15 cellular contexts compared by ENCODE assay signal in the genomic region with DNA sequence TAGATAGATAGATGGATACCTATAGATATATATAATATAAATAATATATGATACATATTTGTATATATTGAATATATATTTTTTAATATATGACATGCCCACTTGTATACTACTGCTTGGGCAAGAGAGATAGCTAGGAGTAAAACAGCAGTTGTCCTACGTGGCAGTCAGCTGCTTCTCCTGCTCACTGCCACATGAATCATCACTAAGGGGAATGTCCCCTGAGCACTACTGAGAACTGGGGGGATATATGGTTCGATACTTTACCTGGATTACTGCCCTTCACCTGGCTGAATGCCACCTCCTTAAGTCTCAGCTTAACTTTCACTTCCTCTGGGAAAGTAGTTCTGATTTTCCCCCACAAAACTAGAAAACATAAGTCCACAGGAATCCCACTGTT. TPM values are rescaled to one million over a fixed set of nuclear protein-coding genes. Genes with fewer than 3 reads are reported as not detected.
DNase-seq lines count a peak whose midpoint lies in the region; ATAC-seq, FAIRE-seq and TF ChIP-seq lines count a peak whose summit lies in the region.
"Not testable (repeated sequence)": the region's sequence is repeated elsewhere in the genome, so short reads cannot be mapped to it uniquely, and the experiment has no call there.
"Had no signal": no experiment of that assay in that cellular context is flagged by ENCODE, and none has a peak within 500 bp of the region (broad histone marks: within the 10 kb centered on the region; RNA-seq: fewer than 3 reads in every experiment).

No MANE protein-coding gene starts in this region.

- H3K27ac Mint-ChIP-seq in activated CD8-positive, alpha-beta T cell treated with anti-CD3 and anti-CD28 coated beads for 36 hours; activated naive CD8-positive, alpha-beta T cell treated with anti-CD3 and anti-CD28 coated beads, Interleukin-2, amount 50 U/mL, for 24 hours; memory B cell; stimulated activated memory B cell treated with anti-CD40 and anti-IgM and Interleukin-4, amounts not matched to agents 10 μg/mL and 1 μg/mL and 100 μg/mL, for 72 hours: not testable (repeated sequence)

- not testable (repeated sequence) for TF ChIP-seq CTCF in activated CD8-positive, alpha-beta T cell treated with anti-CD3 and anti-CD28 coated beads for 36 hours (IDR thresholded peaks at IDR 0.05)

- not testable (repeated sequence) for H3K36me3 Mint-ChIP-seq in activated CD8-positive, alpha-beta T cell treated with anti-CD3 and anti-CD28 coated beads for 36 hours (ENCODE audit: low read depth); activated naive CD8-positive, alpha-beta T cell treated with anti-CD3 and anti-CD28 coated beads, Interleukin-2, amount 50 U/mL, for 24 hours (ENCODE audit: low read depth); memory B cell; stimulated activated memory B cell treated with anti-CD40 and anti-IgM and Interleukin-4, amounts not matched to agents 10 μg/mL and 1 μg/mL and 100 μg/mL, for 72 hours

- intact Hi-C loops in activated CD8-positive, alpha-beta T cell treated with anti-CD3 and anti-CD28 coated beads for 36 hours (cut with micrococcal nuclease) = not testable (repeated sequence)

- not testable (repeated sequence) for DNase-seq in GM12892 (ENCODE audit: insufficient read length); H54 (ENCODE audit: insufficient read length, low spot score); activated CD8-positive, alpha-beta T cell treated with anti-CD3 and anti-CD28 coated beads for 36 hours; activated naive CD8-positive, alpha-beta T cell treated with anti-CD3 and anti-CD28 coated beads, Interleukin-2, amount 50 U/mL, for 24 hours; memory B cell (ENCODE audit: low spot score in 2 of 2); stimulated activated naive CD8-positive, alpha-beta T cell treated with anti-CD3 and anti-CD28 coated beads, Interleukin-15, Interleukin-2, amounts not matched to agents 100 U/mL and 50 U/mL, for 24 hours

- CTCF ChIA-PET in activated CD8-positive, alpha-beta T cell treated with anti-CD3 and anti-CD28 coated beads for 36 hours (lab: Charles Lee) = not testable (repeated sequence)

- H3K4me3 Mint-ChIP-seq in activated CD8-positive, alpha-beta T cell treated with anti-CD3 and anti-CD28 coated beads for 36 hours; activated naive CD8-positive, alpha-beta T cell treated with anti-CD3 and anti-CD28 coated beads, Interleukin-2, amount 50 U/mL, for 24 hours; memory B cell; stimulated activated memory B cell treated with anti-CD40 and anti-IgM and Interleukin-4, amounts not matched to agents 10 μg/mL and 1 μg/mL and 100 μg/mL, for 72 hours: not testable (repeated sequence)

- not testable (repeated sequence) for H3K27me3 Mint-ChIP-seq in activated CD8-positive, alpha-beta T cell treated with anti-CD3 and anti-CD28 coated beads for 36 hours; activated naive CD8-positive, alpha-beta T cell treated with anti-CD3 and anti-CD28 coated beads, Interleukin-2, amount 50 U/mL, for 24 hours; memory B cell; stimulated activated memory B cell treated with anti-CD40 and anti-IgM and Interleukin-4, amounts not matched to agents 10 μg/mL and 1 μg/mL and 100 μg/mL, for 72 hours

- H3K4me1 Mint-ChIP-seq in activated CD8-positive, alpha-beta T cell treated with anti-CD3 and anti-CD28 coated beads for 36 hours (ENCODE audit: low read depth); activated naive CD8-positive, alpha-beta T cell treated with anti-CD3 and anti-CD28 coated beads, Interleukin-2, amount 50 U/mL, for 24 hours; memory B cell; stimulated activated memory B cell treated with anti-CD40 and anti-IgM and Interleukin-4, amounts not matched to agents 10 μg/mL and 1 μg/mL and 100 μg/mL, for 72 hours: not testable (repeated sequence)

- peak; percentile 77 for ATAC-seq in activated CD8-positive, alpha-beta T cell treated with anti-CD3 and anti-CD28 coated beads for 36 hours
- peak; percentile 33 for ATAC-seq in activated naive CD8-positive, alpha-beta T cell treated with anti-CD3 and anti-CD28 coated beads, Interleukin-2, amount 50 U/mL, for 24 hours
- peak; percentile 29 for ATAC-seq in memory B cell (ENCODE audit: low read depth)
- peak; percentile 69 for ATAC-seq in stimulated activated memory B cell treated with anti-CD40 and anti-IgM and Interleukin-4, amounts not matched to agents 10 μg/mL and 1 μg/mL and 100 μg/mL, for 72 hours
- ATAC-seq in stimulated activated naive CD8-positive, alpha-beta T cell treated with anti-CD3 and anti-CD28 coated beads, Interleukin-15, Interleukin-2, amounts not matched to agents 100 U/mL and 50 U/mL, for 24 hours = peak; percentile 28

- not testable (repeated sequence) for TF ChIP-seq POLR2A in GM12892 (IDR thresholded peaks at IDR 0.05; ENCODE audit: low read depth, low read length); H54 (IDR thresholded peaks at IDR 0.05; ENCODE audit: low read depth, low read length)

- H3K9me3 Mint-ChIP-seq in activated CD8-positive, alpha-beta T cell treated with anti-CD3 and anti-CD28 coated beads for 36 hours; activated naive CD8-positive, alpha-beta T cell treated with anti-CD3 and anti-CD28 coated beads, Interleukin-2, amount 50 U/mL, for 24 hours; memory B cell; stimulated activated memory B cell treated with anti-CD40 and anti-IgM and Interleukin-4, amounts not matched to agents 10 μg/mL and 1 μg/mL and 100 μg/mL, for 72 hours: not testable (repeated sequence)

- FAIRE-seq in GM12892 (lab: Jason Lieb, UNC) = peak; percentile 56
- peak; percentile 83 for FAIRE-seq in H54 (lab: Jason Lieb, UNC)

- POLR2A ChIA-PET in activated CD8-positive, alpha-beta T cell treated with anti-CD3 and anti-CD28 coated beads for 36 hours (lab: Charles Lee) = not testable (repeated sequence)

RNA-seq across cellular contexts. Expression of gene NUTM2F, which starts 13.3 kb away (rescaled TPM):
- polyA plus RNA-seq in GM12892 (2012; ENCODE audit: missing spikeins) = not detected
- total RNA-seq in activated CD8-positive, alpha-beta T cell treated with anti-CD3 and anti-CD28 coated beads for 36 hours = not detected
- total RNA-seq: A673; CD4-positive, alpha-beta memory T cell; CD4-positive, CD25-positive, alpha-beta regulatory T cell; CD8-positive, alpha-beta memory T cell; Daoy; G401 had no signal
- polyA plus RNA-seq: AG04450; CD14-positive monocyte; CD4-positive, alpha-beta memory T cell; CD4-positive, CD25-positive, alpha-beta regulatory T cell; CD8-positive, alpha-beta memory T cell had no signal
